Comparison of ENCODE assay signal across 17 cellular contexts in genomic region chr2:9124231-9124651, GRCh38.
DNase-seq lines count a peak whose midpoint lies in the region; ATAC-seq, FAIRE-seq and TF ChIP-seq lines count a peak whose summit lies in the region.
"Had no signal": no experiment of that assay in that cellular context is flagged by ENCODE, and none has a peak within 500 bp of the region (broad histone marks: within the 10 kb centered on the region; RNA-seq: fewer than 3 reads in every experiment).

No MANE protein-coding gene starts in this region.

- TF ChIP-seq RAD21 in K562 (CRISPR knock-in tag; conservative IDR thresholded peaks at IDR 0.05 in 1 of 2, IDR thresholded peaks at IDR 0.05 in 1 of 2): no peak

- TF ChIP-seq POLR2A in K562 (conservative IDR thresholded peaks at IDR 0.05): no peak

- no peak for TF ChIP-seq CTCF in K562 (IDR thresholded peaks at IDR 0.05 in 2 of 3, conservative IDR thresholded peaks at IDR 0.05 in 1 of 3; ENCODE audit: insufficient read depth in 2 of 3, low read depth in 1 of 3, low read length in 3 of 3)
- TF ChIP-seq CTCF in kidney (IDR thresholded peaks at IDR 0.05; ENCODE audit: borderline replicate concordance, extremely low read depth, insufficient read depth): no peak
- no peak for TF ChIP-seq CTCF in neural crest cell (conservative IDR thresholded peaks at IDR 0.05)
- no peak for TF ChIP-seq CTCF in psoas muscle (IDR thresholded peaks at IDR 0.05)

- H3K36me3 ChIP-seq in K562 (ENCODE audit: control insufficient read depth, insufficient read depth, low read length): no peaks in the 10 kb centered on the region
- no peaks in the 10 kb centered on the region for H3K36me3 ChIP-seq in kidney (ENCODE audit: control insufficient read depth in 1 of 2, insufficient read depth in 2 of 2, low read length in 2 of 2)
- no peaks in the 10 kb centered on the region for H3K36me3 ChIP-seq in psoas muscle (ENCODE audit: insufficient read depth in 1 of 2, low read depth in 1 of 2)
- H3K36me3 ChIP-seq: Peyer's patch had no signal

- POLR2A ChIA-PET in K562 (lab: Yijun Ruan, JAX): interaction anchor here (0.6 kb wide), 1 partner anchor 907 kb away, joined by 5 read pairs; no protein-coding TSS in a partner anchor

- WGBS in K562 (ENCODE audit: insufficient coverage, low coverage, missing lambda C conversion rate): 38% methylated on average over 13 of the region's 13 CpGs
- 31 to 39% (median 35%) methylated on average over 13 of the region's 13 CpGs for WGBS in psoas muscle, 3 donors

- no peaks in the 10 kb centered on the region for H3K4me1 ChIP-seq in K562 (replicated peaks in 1 of 2; ENCODE audit: control insufficient read depth in 2 of 2, insufficient read depth in 2 of 2, low read length in 2 of 2)
- H3K4me1 ChIP-seq in kidney (ENCODE audit: control insufficient read depth in 1 of 2, insufficient read depth in 1 of 2, low read depth in 1 of 2, low read length in 2 of 2): no peaks in the 10 kb centered on the region
- H3K4me1 ChIP-seq in psoas muscle: no peaks in the 10 kb centered on the region
- H3K4me1 ChIP-seq: Peyer's patch had no signal

- H3K27me3 ChIP-seq in K562 (ENCODE audit: control insufficient read depth in 2 of 2, insufficient read depth in 2 of 2, low read length in 2 of 2): no peaks in the 10 kb centered on the region
- no peaks in the 10 kb centered on the region for H3K27me3 ChIP-seq in psoas muscle (ENCODE audit: insufficient read depth in 3 of 3, low read length in 2 of 3)
- H3K27me3 ChIP-seq: Peyer's patch had no signal

- H3K9ac ChIP-seq in K562 (ENCODE audit: insufficient read depth in 1 of 2, low read depth in 2 of 2, low read length in 2 of 2): no peak overlapping the region
- H3K9ac ChIP-seq in kidney (ENCODE audit: low read length in 2 of 2): no peak overlapping the region

- H2AFZ ChIP-seq in K562 (ENCODE audit: low read depth, low read length): 0 out of 2 replicates have a peak overlapping the region, but pooled peaks have one; percentile 10

- H3K4me3 ChIP-seq in K562 (no peak overlapping the region), kidney (ENCODE audit: low read length in 2 of 2) (no peak overlapping the region), psoas muscle (no peak overlapping the region)
- H3K4me3 ChIP-seq: Peyer's patch had no signal

- H3K9me3 ChIP-seq in K562 (replicated peaks; ENCODE audit: control insufficient read depth, insufficient read depth, low read depth, low read length): 0 out of 2 replicates have a peak, but pooled peaks cover 2% of the 10 kb centered on the region
- H3K9me3 ChIP-seq in kidney (ENCODE audit: control insufficient read depth in 1 of 2, low read length in 2 of 2): no peaks in the 10 kb centered on the region
- H3K9me3 ChIP-seq in psoas muscle: no peaks in the 10 kb centered on the region
- H3K9me3 ChIP-seq: Peyer's patch had no signal

- no peak overlapping the region for H3K4me3 Mint-ChIP-seq in neural crest cell
- no peak overlapping the region for H3K4me3 Mint-ChIP-seq in activated CD4-positive, alpha-beta T cell treated with anti-CD3 and anti-CD28 coated beads, Interleukin-2, amount 10 ng/mL, durations not matched to agents 24 days and 14 days
- H3K4me3 Mint-ChIP-seq: CD8-positive, alpha-beta memory T cell had no signal

- H3K27me3 Mint-ChIP-seq in neural crest cell (ENCODE audit: low read depth): no peaks in the 10 kb centered on the region
- no peaks in the 10 kb centered on the region for H3K27me3 Mint-ChIP-seq in activated CD4-positive, alpha-beta T cell treated with anti-CD3 and anti-CD28 coated beads, Interleukin-2, amount 10 ng/mL, durations not matched to agents 24 days and 14 days

- H3K9me3 Mint-ChIP-seq in neural crest cell: peaks cover 8% of the 10 kb centered on the region
- no peaks in the 10 kb centered on the region for H3K9me3 Mint-ChIP-seq in activated CD4-positive, alpha-beta T cell treated with anti-CD3 and anti-CD28 coated beads, Interleukin-2, amount 10 ng/mL, durations not matched to agents 24 days and 14 days

- DNase-seq in G401 (ENCODE audit: low spot score) (peak; percentile 17), K562 (ENCODE audit: extremely low read depth in 1 of 4, low spot score in 3 of 4) (no peak), kidney (peak; percentile 48), neural crest cell (ENCODE audit: low read depth, low spot score) (no peak), psoas muscle (no peak), NCI-H146 (lab: John Stamatoyannopoulos, UW) (no peak)
- no peak for DNase-seq in activated CD4-positive, alpha-beta T cell treated with anti-CD3 and anti-CD28 coated beads, Interleukin-2, amount 50 U/mL, for 4 hours
- no peak for DNase-seq in activated CD4-positive, alpha-beta T cell treated with anti-CD3 and anti-CD28 coated beads, Interleukin-2, amount 10 ng/mL, durations not matched to agents 24 days and 14 days
- DNase-seq: CD8-positive, alpha-beta memory T cell; GOT3; NCI-H1048; NCI-H1694; NCI-H2107; NCI-H446 treated with DMSO at 0.1 percent for 48 hours; NCI-H748 treated with DMSO at 0.1 percent for 48 hours; Peyer's patch; SHP77 treated with DMSO at 0.1 percent for 48 hours had no signal

- peaks cover 11% of the 10 kb centered on the region for H3K4me1 Mint-ChIP-seq in neural crest cell
- no peaks in the 10 kb centered on the region for H3K4me1 Mint-ChIP-seq in activated CD4-positive, alpha-beta T cell treated with anti-CD3 and anti-CD28 coated beads, Interleukin-2, amount 10 ng/mL, durations not matched to agents 24 days and 14 days
- H3K4me1 Mint-ChIP-seq: CD8-positive, alpha-beta memory T cell had no signal

- H4K20me1 ChIP-seq in K562 (replicated peaks; ENCODE audit: control insufficient read depth, insufficient read depth, low read length): no peaks in the 10 kb centered on the region

- no peak overlapping the region for H3K27ac ChIP-seq in K562 (ENCODE audit: extremely low read depth, low read depth, low read length)
- H3K27ac ChIP-seq in kidney (ENCODE audit: low read depth in 2 of 2, low read length in 2 of 2): no peak overlapping the region
- H3K27ac ChIP-seq in psoas muscle: no peak overlapping the region
- H3K27ac ChIP-seq: Peyer's patch had no signal

- H3K4me2 ChIP-seq in K562 (ENCODE audit: insufficient read depth, low read length): no peak overlapping the region

- H3K79me2 ChIP-seq in K562 (ENCODE audit: control insufficient read depth, insufficient read depth, low read length): no peaks in the 10 kb centered on the region

- H3K9me1 ChIP-seq in K562 (ENCODE audit: control insufficient read depth, insufficient read depth, low read length): no peaks in the 10 kb centered on the region

- TF ChIP-seq EP300 in K562 (IDR thresholded peaks at IDR 0.05; ENCODE audit: low read length): no peak

- in situ Hi-C loops in G401 (cut with HindIII; ENCODE audit: low sequenced_read_pairs): no loop called here
- in situ Hi-C loops in K562 (cut with MboI): no loop called here

- peak overlapping the region; percentile 10 for H3K27ac Mint-ChIP-seq in neural crest cell (ENCODE audit: unreplicated experiment)
- no peak overlapping the region for H3K27ac Mint-ChIP-seq in activated CD4-positive, alpha-beta T cell treated with anti-CD3 and anti-CD28 coated beads, Interleukin-2, amount 10 ng/mL, durations not matched to agents 24 days and 14 days
- H3K27ac Mint-ChIP-seq: CD8-positive, alpha-beta memory T cell had no signal

- H3K36me3 Mint-ChIP-seq in neural crest cell (ENCODE audit: low read depth): peaks cover 3% of the 10 kb centered on the region
- H3K36me3 Mint-ChIP-seq in activated CD4-positive, alpha-beta T cell treated with anti-CD3 and anti-CD28 coated beads, Interleukin-2, amount 10 ng/mL, durations not matched to agents 24 days and 14 days (ENCODE audit: low read depth): no peaks in the 10 kb centered on the region

- no TSS peak for BruUV-seq in K562 (replicated peaks; lab: Mats Ljungman, UMichigan)

- CTCF ChIA-PET in K562 (lab: Yijun Ruan, JAX; ENCODE audit: low intra/inter-chr PET ratio): no interaction called here

- intact Hi-C loops in K562 (cut with micrococcal nuclease): no loop called here
- intact Hi-C loops in kidney (cut with DNase I): no loop called here
- intact Hi-C loops in activated CD4-positive, alpha-beta T cell treated with anti-CD3 and anti-CD28 coated beads, Interleukin-2, amount 10 ng/mL, durations not matched to agents 24 days and 14 days (cut with micrococcal nuclease): no loop called here
- intact Hi-C loops in psoas muscle (cut with DNase I): no loop called here

- no peak for FAIRE-seq in K562 (lab: Jason Lieb, UNC)
- no peak for FAIRE-seq in kidney (lab: Jason Lieb, UNC)

- ATAC-seq in K562: peak; percentile 36; the same call in 2 of the 3 replicates
- no peak for ATAC-seq in psoas muscle

Comparison
In these comparisons a context has a peak if more than half of its experiments do, and no peak if none do; other contexts are left out.
1. DNase-seq: peak in G401 (single experiment) and kidney (single experiment); none in K562 (0 of 4), neural crest cell (single experiment), activated CD4-positive, alpha-beta T cell treated with anti-CD3 and anti-CD28 coated beads, Interleukin-2, amount 50 U/mL, for 4 hours (0 of 2), activated CD4-positive, alpha-beta T cell treated with anti-CD3 and anti-CD28 coated beads, Interleukin-2, amount 10 ng/mL, durations not matched to agents 24 days and 14 days (single experiment), psoas muscle (0 of 2) and NCI-H146 (single experiment).